Comparison of ENCODE assay signal across 1 cellular context in the genomic region with DNA sequence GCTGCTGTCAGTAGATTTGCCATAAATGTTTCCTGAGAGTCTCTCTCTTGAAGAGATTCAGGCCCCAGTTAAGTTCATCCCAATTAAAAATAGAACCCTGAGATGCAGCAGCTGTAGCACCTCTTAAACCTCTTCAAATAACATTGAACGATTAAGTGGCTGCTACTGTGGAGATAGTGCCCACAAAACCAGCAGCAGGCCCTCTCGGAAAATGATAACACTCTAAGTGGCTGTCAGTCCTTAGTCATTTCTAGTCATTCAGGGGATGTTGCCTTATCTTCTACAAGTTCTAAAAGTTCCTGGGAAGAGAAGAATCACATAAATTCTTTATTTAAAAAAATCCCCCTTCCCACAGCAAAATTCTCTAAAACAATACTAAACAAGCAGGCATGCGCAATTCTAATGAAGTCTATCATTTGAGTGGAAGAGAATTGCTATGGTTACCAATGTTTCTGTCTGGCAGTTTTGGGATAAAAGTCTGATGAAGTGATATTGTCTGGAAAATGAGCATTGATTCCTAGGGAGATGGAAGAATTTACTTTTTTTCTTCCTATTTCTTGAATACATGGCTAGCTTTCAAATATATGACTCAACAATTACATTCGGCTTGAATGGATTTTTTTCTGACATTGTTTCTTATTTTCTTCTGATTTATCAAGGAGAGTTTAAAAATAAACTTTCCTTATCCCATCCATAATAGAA.
TF ChIP-seq lines count a peak whose summit lies in the region.

No MANE protein-coding gene starts in this region.

TF ChIP-seq in K562, 482 proteins besides CTCF, POLR2A, EP300 and RAD21 (continued from another document and continues in another):
- TF ChIP-seq, protein P1, sequence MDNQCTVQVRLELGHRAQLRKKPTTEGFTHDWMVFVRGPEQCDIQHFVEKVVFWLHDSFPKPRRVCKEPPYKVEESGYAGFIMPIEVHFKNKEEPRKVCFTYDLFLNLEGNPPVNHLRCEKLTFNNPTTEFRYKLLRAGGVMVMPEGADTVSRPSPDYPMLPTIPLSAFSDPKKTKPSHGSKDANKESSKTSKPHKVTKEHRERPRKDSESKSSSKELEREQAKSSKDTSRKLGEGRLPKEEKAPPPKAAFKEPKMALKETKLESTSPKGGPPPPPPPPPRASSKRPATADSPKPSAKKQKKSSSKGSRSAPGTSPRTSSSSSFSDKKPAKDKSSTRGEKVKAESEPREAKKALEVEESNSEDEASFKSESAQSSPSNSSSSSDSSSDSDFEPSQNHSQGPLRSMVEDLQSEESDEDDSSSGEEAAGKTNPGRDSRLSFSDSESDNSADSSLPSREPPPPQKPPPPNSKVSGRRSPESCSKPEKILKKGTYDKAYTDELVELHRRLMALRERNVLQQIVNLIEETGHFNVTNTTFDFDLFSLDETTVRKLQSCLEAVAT (IDR thresholded peaks at IDR 0.05) = peak in 1 of 2 experiments; percentile 50; a peak in 1 of 4 replicates
- peak; percentile 58; the same call in 1 of the 2 replicates for TF ChIP-seq CREB1 (IDR thresholded peaks at IDR 0.05)
- TF ChIP-seq CREB1 (CRISPR knock-in tag; IDR thresholded peaks at IDR 0.05) = no peak
- no peak for TF ChIP-seq ASH1L (IDR thresholded peaks at IDR 0.05; ENCODE audit: borderline replicate concordance, low read depth, partially characterized antibody)
- TF ChIP-seq TAF9B (IDR thresholded peaks at IDR 0.05; ENCODE audit: partially characterized antibody) = peak; percentile 26
- TF ChIP-seq, protein P2, sequence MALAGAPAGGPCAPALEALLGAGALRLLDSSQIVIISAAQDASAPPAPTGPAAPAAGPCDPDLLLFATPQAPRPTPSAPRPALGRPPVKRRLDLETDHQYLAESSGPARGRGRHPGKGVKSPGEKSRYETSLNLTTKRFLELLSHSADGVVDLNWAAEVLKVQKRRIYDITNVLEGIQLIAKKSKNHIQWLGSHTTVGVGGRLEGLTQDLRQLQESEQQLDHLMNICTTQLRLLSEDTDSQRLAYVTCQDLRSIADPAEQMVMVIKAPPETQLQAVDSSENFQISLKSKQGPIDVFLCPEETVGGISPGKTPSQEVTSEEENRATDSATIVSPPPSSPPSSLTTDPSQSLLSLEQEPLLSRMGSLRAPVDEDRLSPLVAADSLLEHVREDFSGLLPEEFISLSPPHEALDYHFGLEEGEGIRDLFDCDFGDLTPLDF (CRISPR knock-in tag; IDR thresholded peaks at IDR 0.05) = no peak
- TF ChIP-seq SETDB1 (IDR thresholded peaks at IDR 0.05; ENCODE audit: low read length) = no peak
- no peak for TF ChIP-seq RBM15 (IDR thresholded peaks at IDR 0.05; ENCODE audit: insufficient read depth, low read length)
- TF ChIP-seq CBX8 (IDR thresholded peaks at IDR 0.05; ENCODE audit: borderline replicate concordance, extremely low read depth, low read depth, low read length, poor library complexity, severe bottlenecking) = no peak
- TF ChIP-seq ZBTB8A (IDR thresholded peaks at IDR 0.05; ENCODE audit: partially characterized antibody) = no peak
- TF ChIP-seq SRF (CRISPR knock-in tag; IDR thresholded peaks at IDR 0.05) = no peak
- TF ChIP-seq PYGO2 (tag; IDR thresholded peaks at IDR 0.05) = peak; percentile 47; the same call in 1 of the 2 replicates
- TF ChIP-seq ARHGAP35 (IDR thresholded peaks at IDR 0.05; ENCODE audit: partially characterized antibody) = no peak
- no peak for TF ChIP-seq CEBPG (CRISPR knock-in tag; IDR thresholded peaks at IDR 0.05)
- no peak for TF ChIP-seq CEBPG (tag; conservative IDR thresholded peaks at IDR 0.05 in 1 of 2, IDR thresholded peaks at IDR 0.05 in 1 of 2)
- TF ChIP-seq ZC3H11A (IDR thresholded peaks at IDR 0.05; ENCODE audit: low read depth, low read length) = no peak
- TF ChIP-seq HDAC6 (IDR thresholded peaks at IDR 0.05; ENCODE audit: low read depth, low read length) = no peak
- no peak for TF ChIP-seq ZNF347 (CRISPR knock-in tag; IDR thresholded peaks at IDR 0.05; ENCODE audit: low read depth)
- no peak for TF ChIP-seq THRAP3 (IDR thresholded peaks at IDR 0.05; ENCODE audit: borderline replicate concordance)
- peak; percentile 41; the same call in 1 of the 2 replicates for TF ChIP-seq LCOR (CRISPR knock-in tag; IDR thresholded peaks at IDR 0.05)
- TF ChIP-seq DIDO1 (tag; IDR thresholded peaks at IDR 0.05; ENCODE audit: low read depth) = no peak
- 0 out of 2 replicates have a peak, but pooled peaks have one; percentile 43 for TF ChIP-seq SMAD4 (CRISPR knock-in tag; conservative IDR thresholded peaks at IDR 0.05)
- TF ChIP-seq DPF2 (IDR thresholded peaks at IDR 0.05) = peak; percentile 88
- peak; percentile 81 for TF ChIP-seq HDAC3 (IDR thresholded peaks at IDR 0.05; ENCODE audit: borderline replicate concordance, partially characterized antibody)
- no peak for TF ChIP-seq NR2F6 (CRISPR knock-in tag; IDR thresholded peaks at IDR 0.05)
- TF ChIP-seq, protein P3, sequence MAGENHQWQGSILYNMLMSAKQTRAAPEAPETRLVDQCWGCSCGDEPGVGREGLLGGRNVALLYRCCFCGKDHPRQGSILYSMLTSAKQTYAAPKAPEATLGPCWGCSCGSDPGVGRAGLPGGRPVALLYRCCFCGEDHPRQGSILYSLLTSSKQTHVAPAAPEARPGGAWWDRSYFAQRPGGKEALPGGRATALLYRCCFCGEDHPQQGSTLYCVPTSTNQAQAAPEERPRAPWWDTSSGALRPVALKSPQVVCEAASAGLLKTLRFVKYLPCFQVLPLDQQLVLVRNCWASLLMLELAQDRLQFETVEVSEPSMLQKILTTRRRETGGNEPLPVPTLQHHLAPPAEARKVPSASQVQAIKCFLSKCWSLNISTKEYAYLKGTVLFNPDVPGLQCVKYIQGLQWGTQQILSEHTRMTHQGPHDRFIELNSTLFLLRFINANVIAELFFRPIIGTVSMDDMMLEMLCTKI (IDR thresholded peaks at IDR 0.05; ENCODE audit: partially characterized antibody) = no peak
- no peak for TF ChIP-seq ZNF384 (IDR thresholded peaks at IDR 0.05; ENCODE audit: low read depth, low read length)
- TF ChIP-seq, protein P4, sequence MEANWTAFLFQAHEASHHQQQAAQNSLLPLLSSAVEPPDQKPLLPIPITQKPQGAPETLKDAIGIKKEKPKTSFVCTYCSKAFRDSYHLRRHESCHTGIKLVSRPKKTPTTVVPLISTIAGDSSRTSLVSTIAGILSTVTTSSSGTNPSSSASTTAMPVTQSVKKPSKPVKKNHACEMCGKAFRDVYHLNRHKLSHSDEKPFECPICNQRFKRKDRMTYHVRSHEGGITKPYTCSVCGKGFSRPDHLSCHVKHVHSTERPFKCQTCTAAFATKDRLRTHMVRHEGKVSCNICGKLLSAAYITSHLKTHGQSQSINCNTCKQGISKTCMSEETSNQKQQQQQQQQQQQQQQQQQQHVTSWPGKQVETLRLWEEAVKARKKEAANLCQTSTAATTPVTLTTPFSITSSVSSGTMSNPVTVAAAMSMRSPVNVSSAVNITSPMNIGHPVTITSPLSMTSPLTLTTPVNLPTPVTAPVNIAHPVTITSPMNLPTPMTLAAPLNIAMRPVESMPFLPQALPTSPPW (CRISPR knock-in tag; IDR thresholded peaks at IDR 0.05) = peak; percentile 37; the same call in 1 of the 2 replicates
- no peak for TF ChIP-seq POLR2G (IDR thresholded peaks at IDR 0.05; ENCODE audit: low read depth, low read length)
- no peak for TF ChIP-seq MCM5 (IDR thresholded peaks at IDR 0.05; ENCODE audit: low read depth)
- TF ChIP-seq NCOR1 (IDR thresholded peaks at IDR 0.05) = peak; percentile 91
- no peak for TF ChIP-seq SPI1 (IDR thresholded peaks at IDR 0.05; ENCODE audit: borderline replicate concordance, low read depth, low read length)
- TF ChIP-seq ZFP30 (CRISPR knock-in tag; IDR thresholded peaks at IDR 0.05; ENCODE audit: borderline replicate concordance) = no peak
- TF ChIP-seq ZNF146 (CRISPR knock-in tag; IDR thresholded peaks at IDR 0.05; ENCODE audit: unreplicated experiment) = no peak
- no peak for TF ChIP-seq ZNF507 (tag; conservative IDR thresholded peaks at IDR 0.05)
- TF ChIP-seq ZNF695 (CRISPR knock-in tag; IDR thresholded peaks at IDR 0.05) = no peak
- no peak for TF ChIP-seq ERF (CRISPR knock-in tag; IDR thresholded peaks at IDR 0.05)
- TF ChIP-seq ZNF24 (IDR thresholded peaks at IDR 0.05) = no peak
- no peak for TF ChIP-seq RAD51 (IDR thresholded peaks at IDR 0.05; ENCODE audit: borderline replicate concordance, low read depth)
- TF ChIP-seq TAL1 (IDR thresholded peaks at IDR 0.05) = peak; percentile 89
- TF ChIP-seq, protein P5, sequence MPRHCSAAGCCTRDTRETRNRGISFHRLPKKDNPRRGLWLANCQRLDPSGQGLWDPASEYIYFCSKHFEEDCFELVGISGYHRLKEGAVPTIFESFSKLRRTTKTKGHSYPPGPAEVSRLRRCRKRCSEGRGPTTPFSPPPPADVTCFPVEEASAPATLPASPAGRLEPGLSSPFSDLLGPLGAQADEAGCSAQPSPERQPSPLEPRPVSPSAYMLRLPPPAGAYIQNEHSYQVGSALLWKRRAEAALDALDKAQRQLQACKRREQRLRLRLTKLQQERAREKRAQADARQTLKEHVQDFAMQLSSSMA (CRISPR knock-in tag; IDR thresholded peaks at IDR 0.05) = no peak
- TF ChIP-seq, protein P6, sequence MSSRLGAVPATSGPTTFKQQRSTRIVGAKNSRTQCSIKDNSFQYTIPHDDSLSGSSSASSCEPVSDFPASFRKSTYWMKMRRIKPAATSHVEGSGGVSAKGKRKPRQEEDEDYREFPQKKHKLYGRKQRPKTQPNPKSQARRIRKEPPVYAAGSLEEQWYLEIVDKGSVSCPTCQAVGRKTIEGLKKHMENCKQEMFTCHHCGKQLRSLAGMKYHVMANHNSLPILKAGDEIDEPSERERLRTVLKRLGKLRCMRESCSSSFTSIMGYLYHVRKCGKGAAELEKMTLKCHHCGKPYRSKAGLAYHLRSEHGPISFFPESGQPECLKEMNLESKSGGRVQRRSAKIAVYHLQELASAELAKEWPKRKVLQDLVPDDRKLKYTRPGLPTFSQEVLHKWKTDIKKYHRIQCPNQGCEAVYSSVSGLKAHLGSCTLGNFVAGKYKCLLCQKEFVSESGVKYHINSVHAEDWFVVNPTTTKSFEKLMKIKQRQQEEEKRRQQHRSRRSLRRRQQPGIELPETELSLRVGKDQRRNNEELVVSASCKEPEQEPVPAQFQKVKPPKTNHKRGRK (tag; IDR thresholded peaks at IDR 0.05) = no peak
- no peak for TF ChIP-seq RHOXF2B (CRISPR knock-in tag; conservative IDR thresholded peaks at IDR 0.05)
- no peak for TF ChIP-seq HSF4 (CRISPR knock-in tag; IDR thresholded peaks at IDR 0.05; ENCODE audit: borderline replicate concordance)
- TF ChIP-seq MIER1 (IDR thresholded peaks at IDR 0.05; ENCODE audit: low read depth) = no peak
- peak; percentile 60; the same call in 1 of the 2 replicates for TF ChIP-seq BHLHE40 (IDR thresholded peaks at IDR 0.05; ENCODE audit: low read length)
- no peak for TF ChIP-seq ZNF764 (CRISPR knock-in tag; IDR thresholded peaks at IDR 0.05; ENCODE audit: low read depth)
- no peak for TF ChIP-seq NCOA6 (IDR thresholded peaks at IDR 0.05)
- peak; percentile 68; the same call in 1 of the 2 replicates for TF ChIP-seq DMBX1 (CRISPR knock-in tag; IDR thresholded peaks at IDR 0.05; ENCODE audit: borderline replicate concordance)
- peak; percentile 82 for TF ChIP-seq ZNF197 (CRISPR knock-in tag; IDR thresholded peaks at IDR 0.05; ENCODE audit: low read depth)
- TF ChIP-seq SMC3 (conservative IDR thresholded peaks at IDR 0.05; ENCODE audit: insufficient read depth, low read depth, low read length) = no peak
- no peak for TF ChIP-seq ZNF77 (CRISPR knock-in tag; IDR thresholded peaks at IDR 0.05)
- TF ChIP-seq ZEB2 (IDR thresholded peaks at IDR 0.05) = no peak
- TF ChIP-seq, protein P7, sequence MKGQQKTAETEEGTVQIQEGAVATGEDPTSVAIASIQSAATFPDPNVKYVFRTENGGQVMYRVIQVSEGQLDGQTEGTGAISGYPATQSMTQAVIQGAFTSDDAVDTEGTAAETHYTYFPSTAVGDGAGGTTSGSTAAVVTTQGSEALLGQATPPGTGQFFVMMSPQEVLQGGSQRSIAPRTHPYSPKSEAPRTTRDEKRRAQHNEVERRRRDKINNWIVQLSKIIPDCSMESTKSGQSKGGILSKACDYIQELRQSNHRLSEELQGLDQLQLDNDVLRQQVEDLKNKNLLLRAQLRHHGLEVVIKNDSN (CRISPR knock-in tag; IDR thresholded peaks at IDR 0.05) = no peak
- peak; percentile 29 for TF ChIP-seq HMGN3 (IDR thresholded peaks at IDR 0.05; ENCODE audit: borderline replicate concordance, extremely low read depth, insufficient read length, low read depth, low read length)
- no peak for TF ChIP-seq POLR3A (IDR thresholded peaks at IDR 0.05; ENCODE audit: borderline replicate concordance, extremely low read depth, insufficient read depth, insufficient read length)
- peak; percentile 93 to 97 for TF ChIP-seq KDM1A (IDR thresholded peaks at IDR 0.05)
- TF ChIP-seq, protein P8, sequence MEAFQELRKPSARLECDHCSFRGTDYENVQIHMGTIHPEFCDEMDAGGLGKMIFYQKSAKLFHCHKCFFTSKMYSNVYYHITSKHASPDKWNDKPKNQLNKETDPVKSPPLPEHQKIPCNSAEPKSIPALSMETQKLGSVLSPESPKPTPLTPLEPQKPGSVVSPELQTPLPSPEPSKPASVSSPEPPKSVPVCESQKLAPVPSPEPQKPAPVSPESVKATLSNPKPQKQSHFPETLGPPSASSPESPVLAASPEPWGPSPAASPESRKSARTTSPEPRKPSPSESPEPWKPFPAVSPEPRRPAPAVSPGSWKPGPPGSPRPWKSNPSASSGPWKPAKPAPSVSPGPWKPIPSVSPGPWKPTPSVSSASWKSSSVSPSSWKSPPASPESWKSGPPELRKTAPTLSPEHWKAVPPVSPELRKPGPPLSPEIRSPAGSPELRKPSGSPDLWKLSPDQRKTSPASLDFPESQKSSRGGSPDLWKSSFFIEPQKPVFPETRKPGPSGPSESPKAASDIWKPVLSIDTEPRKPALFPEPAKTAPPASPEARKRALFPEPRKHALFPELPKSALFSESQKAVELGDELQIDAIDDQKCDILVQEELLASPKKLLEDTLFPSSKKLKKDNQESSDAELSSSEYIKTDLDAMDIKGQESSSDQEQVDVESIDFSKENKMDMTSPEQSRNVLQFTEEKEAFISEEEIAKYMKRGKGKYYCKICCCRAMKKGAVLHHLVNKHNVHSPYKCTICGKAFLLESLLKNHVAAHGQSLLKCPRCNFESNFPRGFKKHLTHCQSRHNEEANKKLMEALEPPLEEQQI (IDR thresholded peaks at IDR 0.05) = peak; percentile 68; the same call in 1 of the 2 replicates
- TF ChIP-seq RNF2 (IDR thresholded peaks at IDR 0.05) = peak; percentile 74; the same call in 1 of the 2 replicates
- TF ChIP-seq TRIM24 (IDR thresholded peaks at IDR 0.05) = peak; percentile 60 to 82; a peak in 2 of 4 replicates
- no peak for TF ChIP-seq EWSR1 (IDR thresholded peaks at IDR 0.05; ENCODE audit: borderline replicate concordance, low read depth, partially characterized antibody)
- TF ChIP-seq GABPB1 (CRISPR knock-in tag; IDR thresholded peaks at IDR 0.05) = no peak
- TF ChIP-seq, protein P9, sequence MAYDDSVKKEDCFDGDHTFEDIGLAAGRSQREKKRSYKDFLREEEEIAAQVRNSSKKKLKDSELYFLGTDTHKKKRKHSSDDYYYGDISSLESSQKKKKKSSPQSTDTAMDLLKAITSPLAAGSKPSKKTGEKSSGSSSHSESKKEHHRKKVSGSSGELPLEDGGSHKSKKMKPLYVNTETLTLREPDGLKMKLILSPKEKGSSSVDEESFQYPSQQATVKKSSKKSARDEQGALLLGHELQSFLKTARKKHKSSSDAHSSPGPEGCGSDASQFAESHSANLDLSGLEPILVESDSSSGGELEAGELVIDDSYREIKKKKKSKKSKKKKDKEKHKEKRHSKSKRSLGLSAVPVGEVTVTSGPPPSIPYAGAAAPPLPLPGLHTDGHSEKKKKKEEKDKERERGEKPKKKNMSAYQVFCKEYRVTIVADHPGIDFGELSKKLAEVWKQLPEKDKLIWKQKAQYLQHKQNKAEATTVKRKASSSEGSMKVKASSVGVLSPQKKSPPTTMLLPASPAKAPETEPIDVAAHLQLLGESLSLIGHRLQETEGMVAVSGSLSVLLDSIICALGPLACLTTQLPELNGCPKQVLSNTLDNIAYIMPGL (CRISPR knock-in tag; IDR thresholded peaks at IDR 0.05) = no peak
